ENCODE assay signal across 1 cellular context in the genomic region with DNA sequence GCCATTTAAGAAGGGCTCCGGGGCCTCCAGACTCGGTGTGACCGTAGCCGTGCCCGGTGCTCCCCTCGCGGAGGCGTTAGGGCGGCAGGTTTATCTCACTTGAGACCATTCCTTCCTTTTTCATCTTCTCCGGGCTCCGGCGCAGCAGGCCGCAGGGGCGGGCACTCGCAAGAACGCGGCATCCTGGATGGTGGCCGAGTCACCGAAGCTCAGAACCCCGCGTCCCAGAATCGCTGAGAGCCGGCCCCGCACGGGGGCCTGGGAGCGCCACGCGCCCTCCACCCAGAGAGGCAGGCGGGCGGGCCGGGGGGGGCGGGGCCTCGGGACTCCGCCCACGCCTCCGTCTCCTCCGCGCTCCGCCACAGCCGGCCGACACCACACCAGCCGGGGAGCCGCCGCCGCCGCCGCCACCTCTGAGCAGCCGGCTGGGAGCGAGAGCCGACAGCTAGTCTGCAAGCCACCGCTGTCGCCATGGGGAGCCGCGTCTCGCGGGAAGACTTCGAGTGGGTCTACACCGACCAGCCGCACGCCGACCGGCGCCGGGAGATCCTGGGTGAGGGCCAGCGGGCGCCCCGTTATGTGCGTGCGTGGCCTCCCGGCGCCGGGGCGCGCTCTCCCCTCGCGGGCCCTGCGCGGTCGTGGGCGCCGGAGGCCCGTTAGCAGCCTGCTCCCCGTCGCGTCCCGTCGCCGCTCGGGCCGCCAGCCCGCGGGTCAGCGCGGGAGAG.
A peak's percentile ranks its signal among the peaks of the same experiment; 100 is the strongest.
TF ChIP-seq lines count a peak whose summit lies in the region.

DEGS1 (plus strand) TSS at position 375 of the 725 bp plus-strand sequence; CDS start at position 472, 97 bp downstream.

TF ChIP-seq in HepG2, 621 proteins besides CTCF, POLR2A, EP300 and RAD21 (continued from another document and continues in another):
- no peak; the same call in 1 of the 2 replicates for TF ChIP-seq ZNF318 (CRISPR knock-in tag; IDR thresholded peaks at IDR 0.05)
- no peak for TF ChIP-seq ZNF883 (CRISPR knock-in tag; IDR thresholded peaks at IDR 0.05; ENCODE audit: not compliant biosample characterization)
- TF ChIP-seq, protein P1, sequence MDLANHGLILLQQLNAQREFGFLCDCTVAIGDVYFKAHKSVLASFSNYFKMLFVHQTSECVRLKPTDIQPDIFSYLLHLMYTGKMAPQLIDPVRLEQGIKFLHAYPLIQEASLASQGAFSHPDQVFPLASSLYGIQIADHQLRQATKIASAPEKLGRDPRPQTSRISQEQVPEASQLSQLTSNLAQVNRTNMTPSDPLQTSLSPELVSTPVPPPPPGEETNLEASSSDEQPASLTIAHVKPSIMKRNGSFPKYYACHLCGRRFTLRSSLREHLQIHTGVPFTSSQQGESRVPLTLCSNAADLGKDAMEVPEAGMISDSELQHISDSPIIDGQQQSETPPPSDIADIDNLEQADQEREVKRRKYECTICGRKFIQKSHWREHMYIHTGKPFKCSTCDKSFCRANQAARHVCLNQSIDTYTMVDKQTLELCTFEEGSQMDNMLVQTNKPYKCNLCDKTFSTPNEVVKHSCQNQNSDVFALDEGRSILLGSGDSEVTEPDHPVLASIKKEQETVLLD (CRISPR knock-in tag; IDR thresholded peaks at IDR 0.05; ENCODE audit: low read depth) = 0 out of 2 replicates have a peak, but pooled peaks have one; percentile 39
- no peak; the same call in 1 of the 2 replicates for TF ChIP-seq ZNF784 (CRISPR knock-in tag; IDR thresholded peaks at IDR 0.05; ENCODE audit: borderline replicate concordance)
- TF ChIP-seq ZNF672 (CRISPR knock-in tag; IDR thresholded peaks at IDR 0.05) = no peak
- TF ChIP-seq ZNF20 (CRISPR knock-in tag; IDR thresholded peaks at IDR 0.05) = no peak
- TF ChIP-seq ZNF260 (CRISPR knock-in tag; IDR thresholded peaks at IDR 0.05; ENCODE audit: borderline replicate concordance, low read depth) = no peak
- no peak for TF ChIP-seq ZNF75D (CRISPR knock-in tag; IDR thresholded peaks at IDR 0.05; ENCODE audit: borderline replicate concordance)
- no peak for TF ChIP-seq GTF3A (CRISPR knock-in tag; conservative IDR thresholded peaks at IDR 0.05)
- TF ChIP-seq RAD51 (IDR thresholded peaks at IDR 0.05; ENCODE audit: borderline replicate concordance) = no peak
- TF ChIP-seq MAZ (IDR thresholded peaks at IDR 0.05; ENCODE audit: borderline replicate concordance, low read depth, low read length) = no peak
- peak; percentile 70 for TF ChIP-seq MAZ (CRISPR knock-in tag; IDR thresholded peaks at IDR 0.05; ENCODE audit: low read depth)
- no peak for TF ChIP-seq ZNF879 (CRISPR knock-in tag; IDR thresholded peaks at IDR 0.05)
- TF ChIP-seq ONECUT2 (CRISPR knock-in tag; IDR thresholded peaks at IDR 0.05) = no peak
- TF ChIP-seq YEATS2 (CRISPR knock-in tag; IDR thresholded peaks at IDR 0.05; ENCODE audit: borderline replicate concordance) = peak; percentile 68; the same call in 1 of the 2 replicates
- no peak for TF ChIP-seq MED1 (CRISPR knock-in tag; IDR thresholded peaks at IDR 0.05)
- TF ChIP-seq TAF15 (IDR thresholded peaks at IDR 0.05; ENCODE audit: low read depth, low read length, poor library complexity, severe bottlenecking) = no peak
- TF ChIP-seq PAX8 (CRISPR knock-in tag; IDR thresholded peaks at IDR 0.05; ENCODE audit: borderline replicate concordance) = peak; percentile 35; the same call in 1 of the 2 replicates
- TF ChIP-seq PRMT3 (CRISPR knock-in tag; IDR thresholded peaks at IDR 0.05; ENCODE audit: borderline replicate concordance, low read depth) = no peak
- no peak for TF ChIP-seq ZNF451 (CRISPR knock-in tag; IDR thresholded peaks at IDR 0.05)
- no peak for TF ChIP-seq TCF7L2 (IDR thresholded peaks at IDR 0.05; ENCODE audit: low read depth, low read length)
- TF ChIP-seq FLYWCH1 (CRISPR knock-in tag; IDR thresholded peaks at IDR 0.05) = peak; percentile 76; the same call in 1 of the 2 replicates
- TF ChIP-seq PLSCR1 (CRISPR knock-in tag; IDR thresholded peaks at IDR 0.05; ENCODE audit: borderline replicate concordance) = no peak
- peak; percentile 50 for TF ChIP-seq TOE1 (CRISPR knock-in tag; IDR thresholded peaks at IDR 0.05)
- TF ChIP-seq ZSCAN12 (CRISPR knock-in tag; IDR thresholded peaks at IDR 0.05) = no peak
- TF ChIP-seq HNF4A (CRISPR knock-in tag; IDR thresholded peaks at IDR 0.05) = no peak
- no peak for TF ChIP-seq SNAPC2 (CRISPR knock-in tag; IDR thresholded peaks at IDR 0.05)
- TF ChIP-seq NFRKB (IDR thresholded peaks at IDR 0.05) = no peak
- TF ChIP-seq CSRNP2 (CRISPR knock-in tag; conservative IDR thresholded peaks at IDR 0.05; ENCODE audit: low read depth) = no peak
- TF ChIP-seq, protein P2, sequence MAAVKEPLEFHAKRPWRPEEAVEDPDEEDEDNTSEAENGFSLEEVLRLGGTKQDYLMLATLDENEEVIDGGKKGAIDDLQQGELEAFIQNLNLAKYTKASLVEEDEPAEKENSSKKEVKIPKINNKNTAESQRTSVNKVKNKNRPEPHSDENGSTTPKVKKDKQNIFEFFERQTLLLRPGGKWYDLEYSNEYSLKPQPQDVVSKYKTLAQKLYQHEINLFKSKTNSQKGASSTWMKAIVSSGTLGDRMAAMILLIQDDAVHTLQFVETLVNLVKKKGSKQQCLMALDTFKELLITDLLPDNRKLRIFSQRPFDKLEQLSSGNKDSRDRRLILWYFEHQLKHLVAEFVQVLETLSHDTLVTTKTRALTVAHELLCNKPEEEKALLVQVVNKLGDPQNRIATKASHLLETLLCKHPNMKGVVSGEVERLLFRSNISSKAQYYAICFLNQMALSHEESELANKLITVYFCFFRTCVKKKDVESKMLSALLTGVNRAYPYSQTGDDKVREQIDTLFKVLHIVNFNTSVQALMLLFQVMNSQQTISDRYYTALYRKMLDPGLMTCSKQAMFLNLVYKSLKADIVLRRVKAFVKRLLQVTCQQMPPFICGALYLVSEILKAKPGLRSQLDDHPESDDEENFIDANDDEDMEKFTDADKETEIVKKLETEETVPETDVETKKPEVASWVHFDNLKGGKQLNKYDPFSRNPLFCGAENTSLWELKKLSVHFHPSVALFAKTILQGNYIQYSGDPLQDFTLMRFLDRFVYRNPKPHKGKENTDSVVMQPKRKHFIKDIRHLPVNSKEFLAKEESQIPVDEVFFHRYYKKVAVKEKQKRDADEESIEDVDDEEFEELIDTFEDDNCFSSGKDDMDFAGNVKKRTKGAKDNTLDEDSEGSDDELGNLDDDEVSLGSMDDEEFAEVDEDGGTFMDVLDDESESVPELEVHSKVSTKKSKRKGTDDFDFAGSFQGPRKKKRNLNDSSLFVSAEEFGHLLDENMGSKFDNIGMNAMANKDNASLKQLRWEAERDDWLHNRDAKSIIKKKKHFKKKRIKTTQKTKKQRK (IDR thresholded peaks at IDR 0.05; ENCODE audit: low read length) = no peak
- no peak for TF ChIP-seq SMARCE1 (IDR thresholded peaks at IDR 0.05; ENCODE audit: borderline replicate concordance)
- TF ChIP-seq, protein P3, sequence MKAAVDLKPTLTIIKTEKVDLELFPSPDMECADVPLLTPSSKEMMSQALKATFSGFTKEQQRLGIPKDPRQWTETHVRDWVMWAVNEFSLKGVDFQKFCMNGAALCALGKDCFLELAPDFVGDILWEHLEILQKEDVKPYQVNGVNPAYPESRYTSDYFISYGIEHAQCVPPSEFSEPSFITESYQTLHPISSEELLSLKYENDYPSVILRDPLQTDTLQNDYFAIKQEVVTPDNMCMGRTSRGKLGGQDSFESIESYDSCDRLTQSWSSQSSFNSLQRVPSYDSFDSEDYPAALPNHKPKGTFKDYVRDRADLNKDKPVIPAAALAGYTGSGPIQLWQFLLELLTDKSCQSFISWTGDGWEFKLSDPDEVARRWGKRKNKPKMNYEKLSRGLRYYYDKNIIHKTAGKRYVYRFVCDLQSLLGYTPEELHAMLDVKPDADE (CRISPR knock-in tag; IDR thresholded peaks at IDR 0.05) = no peak
- peak; percentile 55 for TF ChIP-seq DMAP1 (CRISPR knock-in tag; IDR thresholded peaks at IDR 0.05)
- peak; percentile 83 for TF ChIP-seq PHF8 (CRISPR knock-in tag; IDR thresholded peaks at IDR 0.05)
- TF ChIP-seq, protein P4, sequence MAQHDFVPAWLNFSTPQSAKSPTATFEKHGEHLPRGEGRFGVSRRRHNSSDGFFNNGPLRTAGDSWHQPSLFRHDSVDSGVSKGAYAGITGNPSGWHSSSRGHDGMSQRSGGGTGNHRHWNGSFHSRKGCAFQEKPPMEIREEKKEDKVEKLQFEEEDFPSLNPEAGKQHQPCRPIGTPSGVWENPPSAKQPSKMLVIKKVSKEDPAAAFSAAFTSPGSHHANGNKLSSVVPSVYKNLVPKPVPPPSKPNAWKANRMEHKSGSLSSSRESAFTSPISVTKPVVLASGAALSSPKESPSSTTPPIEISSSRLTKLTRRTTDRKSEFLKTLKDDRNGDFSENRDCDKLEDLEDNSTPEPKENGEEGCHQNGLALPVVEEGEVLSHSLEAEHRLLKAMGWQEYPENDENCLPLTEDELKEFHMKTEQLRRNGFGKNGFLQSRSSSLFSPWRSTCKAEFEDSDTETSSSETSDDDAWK (CRISPR knock-in tag; IDR thresholded peaks at IDR 0.05) = no peak
- no peak; the same call in 1 of the 2 replicates for TF ChIP-seq CBX5 (CRISPR knock-in tag; IDR thresholded peaks at IDR 0.05; ENCODE audit: borderline replicate concordance)
- no peak for TF ChIP-seq ZNF296 (CRISPR knock-in tag; conservative IDR thresholded peaks at IDR 0.05)
- no peak for TF ChIP-seq SOX13 (IDR thresholded peaks at IDR 0.05)
- TF ChIP-seq SOX13 (CRISPR knock-in tag; conservative IDR thresholded peaks at IDR 0.05 in 1 of 2, IDR thresholded peaks at IDR 0.05 in 1 of 2) = no peak
- peak; percentile 58; the same call in 1 of the 2 replicates for TF ChIP-seq ZSCAN9 (CRISPR knock-in tag; IDR thresholded peaks at IDR 0.05; ENCODE audit: borderline replicate concordance)
- no peak for TF ChIP-seq SRSF4 (IDR thresholded peaks at IDR 0.05; ENCODE audit: low read depth, low read length, poor library complexity, severe bottlenecking)
